Comparison of ENCODE assay signal across 2 cellular contexts in genomic region chr2:232434563-232435374, GRCh38.
TF ChIP-seq lines count a peak whose summit lies in the region.

No MANE protein-coding gene starts in this region.

TF ChIP-seq in SK-N-SH, 30 proteins besides CTCF, POLR2A, EP300 and RAD21 (continued from another document):
- TF ChIP-seq NFIC (IDR thresholded peaks at IDR 0.05; ENCODE audit: borderline replicate concordance) (no peak), RFX5 (IDR thresholded peaks at IDR 0.05; ENCODE audit: low read length) (no peak), RCOR1 (IDR thresholded peaks at IDR 0.05; ENCODE audit: low read length) (no peak), ELF1 (IDR thresholded peaks at IDR 0.05) (no peak), SIN3A (IDR thresholded peaks at IDR 0.05; ENCODE audit: borderline replicate concordance, low read depth, low read length) (no peak), TEAD4 (IDR thresholded peaks at IDR 0.05; ENCODE audit: borderline replicate concordance, insufficient read depth) (no peak), FOSL2 (IDR thresholded peaks at IDR 0.05; ENCODE audit: borderline replicate concordance, low read depth) (no peak), MAX (IDR thresholded peaks at IDR 0.05; ENCODE audit: low read depth) (no peak), JUND (IDR thresholded peaks at IDR 0.05) (no peak), RXRA (IDR thresholded peaks at IDR 0.05; ENCODE audit: borderline replicate concordance, low read depth) (no peak), CHD2 (IDR thresholded peaks at IDR 0.05; ENCODE audit: low read length, partially characterized antibody) (no peak), MEF2A (IDR thresholded peaks at IDR 0.05; ENCODE audit: borderline replicate concordance, low read depth) (no peak), GATA2 (CRISPR knock-in tag; IDR thresholded peaks at IDR 0.05) (no peak), TCF12 (IDR thresholded peaks at IDR 0.05) (no peak)
- TF ChIP-seq, protein P1, sequence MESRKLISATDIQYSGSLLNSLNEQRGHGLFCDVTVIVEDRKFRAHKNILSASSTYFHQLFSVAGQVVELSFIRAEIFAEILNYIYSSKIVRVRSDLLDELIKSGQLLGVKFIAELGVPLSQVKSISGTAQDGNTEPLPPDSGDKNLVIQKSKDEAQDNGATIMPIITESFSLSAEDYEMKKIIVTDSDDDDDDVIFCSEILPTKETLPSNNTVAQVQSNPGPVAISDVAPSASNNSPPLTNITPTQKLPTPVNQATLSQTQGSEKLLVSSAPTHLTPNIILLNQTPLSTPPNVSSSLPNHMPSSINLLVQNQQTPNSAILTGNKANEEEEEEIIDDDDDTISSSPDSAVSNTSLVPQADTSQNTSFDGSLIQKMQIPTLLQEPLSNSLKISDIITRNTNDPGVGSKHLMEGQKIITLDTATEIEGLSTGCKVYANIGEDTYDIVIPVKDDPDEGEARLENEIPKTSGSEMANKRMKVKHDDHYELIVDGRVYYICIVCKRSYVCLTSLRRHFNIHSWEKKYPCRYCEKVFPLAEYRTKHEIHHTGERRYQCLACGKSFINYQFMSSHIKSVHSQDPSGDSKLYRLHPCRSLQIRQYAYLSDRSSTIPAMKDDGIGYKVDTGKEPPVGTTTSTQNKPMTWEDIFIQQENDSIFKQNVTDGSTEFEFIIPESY (IDR thresholded peaks at IDR 0.05; ENCODE audit: borderline replicate concordance, low read depth), result no peak
- TF ChIP-seq, protein P2, sequence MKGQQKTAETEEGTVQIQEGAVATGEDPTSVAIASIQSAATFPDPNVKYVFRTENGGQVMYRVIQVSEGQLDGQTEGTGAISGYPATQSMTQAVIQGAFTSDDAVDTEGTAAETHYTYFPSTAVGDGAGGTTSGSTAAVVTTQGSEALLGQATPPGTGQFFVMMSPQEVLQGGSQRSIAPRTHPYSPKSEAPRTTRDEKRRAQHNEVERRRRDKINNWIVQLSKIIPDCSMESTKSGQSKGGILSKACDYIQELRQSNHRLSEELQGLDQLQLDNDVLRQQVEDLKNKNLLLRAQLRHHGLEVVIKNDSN (IDR thresholded peaks at IDR 0.05; ENCODE audit: borderline replicate concordance, low read depth), result no peak
- TF ChIP-seq, protein P3, sequence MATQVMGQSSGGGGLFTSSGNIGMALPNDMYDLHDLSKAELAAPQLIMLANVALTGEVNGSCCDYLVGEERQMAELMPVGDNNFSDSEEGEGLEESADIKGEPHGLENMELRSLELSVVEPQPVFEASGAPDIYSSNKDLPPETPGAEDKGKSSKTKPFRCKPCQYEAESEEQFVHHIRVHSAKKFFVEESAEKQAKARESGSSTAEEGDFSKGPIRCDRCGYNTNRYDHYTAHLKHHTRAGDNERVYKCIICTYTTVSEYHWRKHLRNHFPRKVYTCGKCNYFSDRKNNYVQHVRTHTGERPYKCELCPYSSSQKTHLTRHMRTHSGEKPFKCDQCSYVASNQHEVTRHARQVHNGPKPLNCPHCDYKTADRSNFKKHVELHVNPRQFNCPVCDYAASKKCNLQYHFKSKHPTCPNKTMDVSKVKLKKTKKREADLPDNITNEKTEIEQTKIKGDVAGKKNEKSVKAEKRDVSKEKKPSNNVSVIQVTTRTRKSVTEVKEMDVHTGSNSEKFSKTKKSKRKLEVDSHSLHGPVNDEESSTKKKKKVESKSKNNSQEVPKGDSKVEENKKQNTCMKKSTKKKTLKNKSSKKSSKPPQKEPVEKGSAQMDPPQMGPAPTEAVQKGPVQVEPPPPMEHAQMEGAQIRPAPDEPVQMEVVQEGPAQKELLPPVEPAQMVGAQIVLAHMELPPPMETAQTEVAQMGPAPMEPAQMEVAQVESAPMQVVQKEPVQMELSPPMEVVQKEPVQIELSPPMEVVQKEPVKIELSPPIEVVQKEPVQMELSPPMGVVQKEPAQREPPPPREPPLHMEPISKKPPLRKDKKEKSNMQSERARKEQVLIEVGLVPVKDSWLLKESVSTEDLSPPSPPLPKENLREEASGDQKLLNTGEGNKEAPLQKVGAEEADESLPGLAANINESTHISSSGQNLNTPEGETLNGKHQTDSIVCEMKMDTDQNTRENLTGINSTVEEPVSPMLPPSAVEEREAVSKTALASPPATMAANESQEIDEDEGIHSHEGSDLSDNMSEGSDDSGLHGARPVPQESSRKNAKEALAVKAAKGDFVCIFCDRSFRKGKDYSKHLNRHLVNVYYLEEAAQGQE (IDR thresholded peaks at IDR 0.05; ENCODE audit: low read depth, low read length), result no peak
- TF ChIP-seq, protein P4, sequence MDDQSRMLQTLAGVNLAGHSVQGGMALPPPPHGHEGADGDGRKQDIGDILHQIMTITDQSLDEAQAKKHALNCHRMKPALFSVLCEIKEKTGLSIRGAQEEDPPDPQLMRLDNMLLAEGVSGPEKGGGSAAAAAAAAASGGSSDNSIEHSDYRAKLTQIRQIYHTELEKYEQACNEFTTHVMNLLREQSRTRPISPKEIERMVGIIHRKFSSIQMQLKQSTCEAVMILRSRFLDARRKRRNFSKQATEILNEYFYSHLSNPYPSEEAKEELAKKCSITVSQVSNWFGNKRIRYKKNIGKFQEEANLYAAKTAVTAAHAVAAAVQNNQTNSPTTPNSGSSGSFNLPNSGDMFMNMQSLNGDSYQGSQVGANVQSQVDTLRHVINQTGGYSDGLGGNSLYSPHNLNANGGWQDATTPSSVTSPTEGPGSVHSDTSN (IDR thresholded peaks at IDR 0.05), result no peak

TF ChIP-seq in SK-N-SH treated with all-trans-retinoic acid at 6 μM for 48 hours, 23 proteins besides CTCF, POLR2A, EP300 and RAD21 (continued from another document):
- TF ChIP-seq ARNTL (CRISPR knock-in tag; IDR thresholded peaks at IDR 0.05; ENCODE audit: borderline replicate concordance, low read depth) (no peak), ZNF565 (CRISPR knock-in tag; conservative IDR thresholded peaks at IDR 0.05; ENCODE audit: low read depth) (no peak), ESRRG (CRISPR knock-in tag; IDR thresholded peaks at IDR 0.05) (no peak)
- TF ChIP-seq, protein P5, sequence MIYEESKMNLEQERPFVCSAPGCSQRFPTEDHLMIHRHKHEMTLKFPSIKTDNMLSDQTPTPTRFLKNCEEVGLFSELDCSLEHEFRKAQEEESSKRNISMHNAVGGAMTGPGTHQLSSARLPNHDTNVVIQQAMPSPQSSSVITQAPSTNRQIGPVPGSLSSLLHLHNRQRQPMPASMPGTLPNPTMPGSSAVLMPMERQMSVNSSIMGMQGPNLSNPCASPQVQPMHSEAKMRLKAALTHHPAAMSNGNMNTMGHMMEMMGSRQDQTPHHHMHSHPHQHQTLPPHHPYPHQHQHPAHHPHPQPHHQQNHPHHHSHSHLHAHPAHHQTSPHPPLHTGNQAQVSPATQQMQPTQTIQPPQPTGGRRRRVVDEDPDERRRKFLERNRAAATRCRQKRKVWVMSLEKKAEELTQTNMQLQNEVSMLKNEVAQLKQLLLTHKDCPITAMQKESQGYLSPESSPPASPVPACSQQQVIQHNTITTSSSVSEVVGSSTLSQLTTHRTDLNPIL (CRISPR knock-in tag; IDR thresholded peaks at IDR 0.05; ENCODE audit: low read depth), result no peak
